In genomic region chr5:132063090-132063911, GRCh38 we compare ENCODE assay signal across 8 cellular contexts. TPM values are rescaled to one million over a fixed set of nuclear protein-coding genes. Genes with fewer than 3 reads are reported as not detected.
DNase-seq lines count a peak whose midpoint lies in the region; ATAC-seq and TF ChIP-seq lines count a peak whose summit lies in the region.

No MANE protein-coding gene starts in this region.

- peak; percentile 99 for TF ChIP-seq CTCF in astrocyte of the cerebellum (IDR thresholded peaks at IDR 0.05; ENCODE audit: low read depth, low read length, missing control alignments)

- ATAC-seq in GM21390 (IDR thresholded peaks at IDR 0.05; ENCODE audit: unreplicated experiment), result peak; percentile 72

- no peak overlapping the region for H3K4me3 ChIP-seq in astrocyte of the cerebellum (ENCODE audit: low read depth, low read length)

- in situ Hi-C loops in astrocyte of the cerebellum (cut with HindIII; ENCODE audit: low sequenced_read_pairs), result no loop called here

- DNase-seq in DMS 273 treated with DMSO at 0.1 percent for 48 hours (lab: John Stamatoyannopoulos, UW) (peak; percentile 5), LHCN-M2 (ENCODE audit: low read depth) (peak; percentile 53), T1000 (lab: John Stamatoyannopoulos, UW) (peak; percentile 55), astrocyte of the cerebellum (ENCODE audit: low read depth) (no peak), iPS DF 4.7 (ENCODE audit: extremely low read depth, low spot score) (peak; percentile 22), KG1 (lab: John Stamatoyannopoulos, UW) (no peak)
- peak; percentile 70 to 95 (median 81) for DNase-seq in stimulated activated CD4-positive, alpha-beta T cell treated with anti-CD3 and anti-CD28 coated beads, Interleukin-12 subunit alpha, Interleukin-12 subunit beta, amount 100 ng/mL, for 48 hours (ENCODE audit: low read depth in 2 of 3, low spot score in 1 of 3)

RNA-seq across cellular contexts. Expression of gene IL3, which starts 2.8 kb away (rescaled TPM):
- not detected in 2 replicates for total RNA-seq in LHCN-M2 (2014; rRNA removed)
- not detected for polyA plus RNA-seq in LHCN-M2 (2012)

RNA-seq across cellular contexts. Expression of gene CSF2, which starts 10.3 kb away (rescaled TPM):
- not detected in 2 replicates for total RNA-seq in LHCN-M2 (2014; rRNA removed)
- 3.2 TPM for polyA plus RNA-seq in LHCN-M2 (2012)

RNA-seq across cellular contexts. Expression of gene ACSL6, which starts 51.8 kb away (rescaled TPM):
- not detected in 2 replicates for total RNA-seq in LHCN-M2 (2014; rRNA removed)
- not detected for polyA plus RNA-seq in LHCN-M2 (2012)

Comparison
In these comparisons a context has a peak if more than half of its experiments do, and no peak if none do; other contexts are left out.
1. DNase-seq: peak in DMS 273 treated with DMSO at 0.1 percent for 48 hours (single experiment), LHCN-M2 (single experiment), T1000 (single experiment), iPS DF 4.7 (single experiment) and stimulated activated CD4-positive, alpha-beta T cell treated with anti-CD3 and anti-CD28 coated beads, Interleukin-12 subunit alpha, Interleukin-12 subunit beta, amount 100 ng/mL, for 48 hours (3 of 3); none in astrocyte of the cerebellum (single experiment) and KG1 (single experiment).